22 cellular contexts compared by ENCODE assay signal in the genomic region with DNA sequence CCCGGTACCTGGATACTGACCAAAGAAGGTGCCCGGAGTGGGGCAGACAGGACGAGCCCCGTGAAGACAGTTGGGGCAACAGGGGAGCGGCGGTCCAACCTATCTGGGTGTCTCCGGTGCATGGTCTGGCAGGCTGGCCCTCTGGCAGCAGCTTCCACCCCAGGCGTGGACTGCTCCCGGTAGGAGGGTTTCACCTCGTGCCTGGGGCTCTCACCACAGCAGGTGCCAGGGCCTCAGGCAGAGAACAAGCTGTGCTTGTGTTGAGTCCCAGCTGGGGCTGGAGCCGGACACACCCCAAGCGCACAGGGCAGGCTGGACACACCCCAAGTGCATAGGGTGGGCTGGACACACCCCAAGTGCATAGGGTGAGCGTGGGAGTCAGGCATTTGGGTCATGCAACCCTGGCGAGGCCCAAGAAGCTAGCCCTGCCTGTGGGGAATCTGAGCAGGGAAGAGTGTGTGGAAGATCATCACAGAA. TPM values are rescaled to one million over a fixed set of nuclear protein-coding genes. Genes with fewer than 3 reads are reported as not detected.
DNase-seq lines count a peak whose midpoint lies in the region; ATAC-seq and TF ChIP-seq lines count a peak whose summit lies in the region.
"Had no signal": no experiment of that assay in that cellular context is flagged by ENCODE, and none has a peak within 500 bp of the region (broad histone marks: within the 10 kb centered on the region; RNA-seq: fewer than 3 reads in every experiment).

No MANE protein-coding gene starts in this region.

- no peaks in the 10 kb centered on the region for H3K9me3 Mint-ChIP-seq in activated naive CD4-positive, alpha-beta T cell treated with anti-CD3 and anti-CD28 coated beads, Interleukin-2, amount 10 ng/mL, durations not matched to agents 7 days and 5 days
- H3K9me3 Mint-ChIP-seq in endodermal cell, result no peaks in the 10 kb centered on the region
- H3K9me3 Mint-ChIP-seq: activated CD4-positive, alpha-beta memory T cell treated with anti-CD3 and anti-CD28 coated beads, Interleukin-2, amount 10 ng/mL, durations not matched to agents 7 days and 5 days; activated naive CD4-positive, alpha-beta T cell treated with anti-CD3 and anti-CD28 coated beads for 36 hours; natural killer cell treated with Interleukin-12 subunit alpha and Interleukin-12 subunit beta and Interleukin-15 and Interleukin-18, amount 100 ng/mL, for 72 hours had no signal

- no peak overlapping the region for H3K4me3 Mint-ChIP-seq in activated naive CD4-positive, alpha-beta T cell treated with anti-CD3 and anti-CD28 coated beads, Interleukin-2, amount 10 ng/mL, durations not matched to agents 7 days and 5 days
- H3K4me3 Mint-ChIP-seq in endodermal cell, result peak overlapping the region; percentile 48
- H3K4me3 Mint-ChIP-seq: activated CD4-positive, alpha-beta memory T cell treated with anti-CD3 and anti-CD28 coated beads, Interleukin-2, amount 10 ng/mL, durations not matched to agents 7 days and 5 days; activated naive CD4-positive, alpha-beta T cell treated with anti-CD3 and anti-CD28 coated beads for 36 hours; natural killer cell treated with Interleukin-12 subunit alpha and Interleukin-12 subunit beta and Interleukin-15 and Interleukin-18, amount 100 ng/mL, for 72 hours had no signal

- H3K27ac ChIP-seq in PC-9 (no peak overlapping the region), endodermal cell (ENCODE audit: low read depth, low read length) (no peak overlapping the region)
- H3K27ac ChIP-seq: ascending aorta, esophagus squamous epithelium, GM23248, sigmoid colon, SK-N-MC, vagina had no signal

- H3K9me3 ChIP-seq in PC-9 (ENCODE audit: insufficient read depth, low read depth) (no peaks in the 10 kb centered on the region), endodermal cell (ENCODE audit: control insufficient read depth, low read length) (no peaks in the 10 kb centered on the region)
- H3K9me3 ChIP-seq: ascending aorta, esophagus squamous epithelium, sigmoid colon, vagina had no signal

- POLR2A ChIA-PET in PC-9 (lab: Charles Lee; ENCODE audit: unreplicated experiment), result interaction anchor here (0.6 kb wide), 1 partner anchor 375 kb away, joined by 4 read pairs; no protein-coding TSS in a partner anchor

- 39 to 49% methylated on average over 12 to 14 of the region's 14 CpGs for WGBS in endodermal cell (ENCODE audit: insufficient coverage in 1 of 2, insufficient read length in 1 of 2), 2 experiments

- no peaks in the 10 kb centered on the region for H3K9me2 ChIP-seq in PC-9 (ENCODE audit: insufficient read depth)

- H3K9ac ChIP-seq in endodermal cell (ENCODE audit: extremely low read depth, low read length, poor library complexity, severe bottlenecking), result no peak overlapping the region
- H3K9ac ChIP-seq: GM23248 had no signal

- CTCF ChIA-PET in activated naive CD4-positive, alpha-beta T cell treated with anti-CD3 and anti-CD28 coated beads, Interleukin-2, amount 10 ng/mL, durations not matched to agents 7 days and 5 days (lab: Charles Lee), result interaction anchor here (1.0 to 1.5 kb wide), 2 partner anchors 9 to 18 kb away, joined by 3 to 4 read pairs; no protein-coding TSS in a partner anchor
- CTCF ChIA-PET in PC-9 (lab: Charles Lee), result interaction anchor here (0.6 to 0.7 kb wide), 2 partner anchors 67 to 640 kb away, joined by 3 to 4 read pairs; no protein-coding TSS in a partner anchor

- H3K4me3 ChIP-seq in PC-9 (no peak overlapping the region), endodermal cell (ENCODE audit: low read length) (no peak overlapping the region)
- H3K4me3 ChIP-seq: ascending aorta, GM23248, sigmoid colon, SK-N-MC had no signal

- H3K79me2 ChIP-seq in PC-9 (ENCODE audit: low read depth), result no peaks in the 10 kb centered on the region

- H3K27me3 ChIP-seq in PC-9 (ENCODE audit: insufficient read depth, low read depth) (peaks cover 72% of the 10 kb centered on the region), endodermal cell (ENCODE audit: control insufficient read depth, insufficient read depth, low read length, poor library complexity, severe bottlenecking) (peaks cover 87% of the 10 kb centered on the region)

- peaks cover 92% of the 10 kb centered on the region for H3K27me3 Mint-ChIP-seq in activated naive CD4-positive, alpha-beta T cell treated with anti-CD3 and anti-CD28 coated beads, Interleukin-2, amount 10 ng/mL, durations not matched to agents 7 days and 5 days
- H3K27me3 Mint-ChIP-seq in endodermal cell (ENCODE audit: insufficient read depth), result peaks cover 82% of the 10 kb centered on the region

- DNase-seq in activated naive CD4-positive, alpha-beta T cell treated with anti-CD3 and anti-CD28 coated beads, Interleukin-2, amount 10 ng/mL, durations not matched to agents 7 days and 5 days, result no peak
- no peak for DNase-seq in activated naive CD4-positive, alpha-beta T cell (lab: John Stamatoyannopoulos, UW)
- DNase-seq in PC-9 (no peak), endodermal cell (no peak), H4 (ENCODE audit: low spot score) (no peak), Kasumi-1 (lab: John Stamatoyannopoulos, UW) (no peak), kidney glomerular epithelial cell (lab: John Stamatoyannopoulos, UW) (no peak)
- no peak for DNase-seq in stimulated activated naive CD8-positive, alpha-beta T cell treated with anti-CD3 and anti-CD28 coated beads, Interleukin-15, Interleukin-2, amounts not matched to agents 100 U/mL and 50 U/mL, for 24 hours
- DNase-seq: activated CD4-positive, alpha-beta memory T cell treated with anti-CD3 and anti-CD28 coated beads, Interleukin-2, amount 10 ng/mL, durations not matched to agents 7 days and 5 days; activated naive CD4-positive, alpha-beta T cell treated with anti-CD3 and anti-CD28 coated beads for 36 hours; effector memory CD4-positive, alpha-beta T cell; esophagus squamous epithelium; GM23248; left cardiac atrium; mesendoderm; NCI-H2227 treated with DMSO at 0.1 percent for 48 hours; sigmoid colon; T1000 had no signal

- H3K4me1 ChIP-seq in PC-9 (replicated peaks; ENCODE audit: insufficient read depth), result peaks cover 10% of the 10 kb centered on the region
- no peaks in the 10 kb centered on the region for H3K4me1 ChIP-seq in endodermal cell (ENCODE audit: control insufficient read depth, insufficient read depth, low read length)

- no peaks in the 10 kb centered on the region for H3K36me3 Mint-ChIP-seq in activated naive CD4-positive, alpha-beta T cell treated with anti-CD3 and anti-CD28 coated beads, Interleukin-2, amount 10 ng/mL, durations not matched to agents 7 days and 5 days
- no peaks in the 10 kb centered on the region for H3K36me3 Mint-ChIP-seq in endodermal cell (ENCODE audit: low read depth)
- H3K36me3 Mint-ChIP-seq: natural killer cell treated with Interleukin-12 subunit alpha and Interleukin-12 subunit beta and Interleukin-15 and Interleukin-18, amount 100 ng/mL, for 72 hours had no signal

- no peak for TF ChIP-seq CTCF in PC-9 (conservative IDR thresholded peaks at IDR 0.05)
- TF ChIP-seq CTCF in endodermal cell (conservative IDR thresholded peaks at IDR 0.05), result no peak

- H3K36me3 ChIP-seq in PC-9 (ENCODE audit: low read depth), result no peaks in the 10 kb centered on the region
- H3K36me3 ChIP-seq in endodermal cell (ENCODE audit: control insufficient read depth, insufficient read depth, low read length), result no peaks in the 10 kb centered on the region
- H3K36me3 ChIP-seq: ascending aorta, esophagus squamous epithelium, sigmoid colon, vagina had no signal

- no TSS peak for BruUV-seq in PC-9 (replicated peaks; lab: Mats Ljungman, UMichigan)

- H3K4me2 ChIP-seq in PC-9, result peak overlapping the region; percentile 36; the same call in 1 of the 2 replicates

- peak overlapping the region; percentile 42 for H3K27ac Mint-ChIP-seq in activated naive CD4-positive, alpha-beta T cell treated with anti-CD3 and anti-CD28 coated beads, Interleukin-2, amount 10 ng/mL, durations not matched to agents 7 days and 5 days
- no peak overlapping the region for H3K27ac Mint-ChIP-seq in endodermal cell
- H3K27ac Mint-ChIP-seq: activated CD4-positive, alpha-beta memory T cell treated with anti-CD3 and anti-CD28 coated beads, Interleukin-2, amount 10 ng/mL, durations not matched to agents 7 days and 5 days; activated naive CD4-positive, alpha-beta T cell treated with anti-CD3 and anti-CD28 coated beads for 36 hours; natural killer cell treated with Interleukin-12 subunit alpha and Interleukin-12 subunit beta and Interleukin-15 and Interleukin-18, amount 100 ng/mL, for 72 hours had no signal

- peaks cover 8% of the 10 kb centered on the region for H3F3A ChIP-seq in PC-9 (ENCODE audit: insufficient read depth, low read depth)

- peaks cover 3% of the 10 kb centered on the region for H3K4me1 Mint-ChIP-seq in activated naive CD4-positive, alpha-beta T cell treated with anti-CD3 and anti-CD28 coated beads, Interleukin-2, amount 10 ng/mL, durations not matched to agents 7 days and 5 days
- no peaks in the 10 kb centered on the region for H3K4me1 Mint-ChIP-seq in endodermal cell
- H3K4me1 Mint-ChIP-seq: activated CD4-positive, alpha-beta memory T cell treated with anti-CD3 and anti-CD28 coated beads, Interleukin-2, amount 10 ng/mL, durations not matched to agents 7 days and 5 days had no signal

- H4K20me1 ChIP-seq in PC-9 (ENCODE audit: insufficient read depth), result 0 out of 2 replicates have a peak, but pooled peaks cover 4% of the 10 kb centered on the region

- intact Hi-C loops in PC-9 (cut with micrococcal nuclease; ENCODE audit: unreplicated experiment), result no loop called here

- ATAC-seq in stimulated activated naive CD8-positive, alpha-beta T cell treated with anti-CD3 and anti-CD28 coated beads, Interleukin-15, Interleukin-2, amounts not matched to agents 100 U/mL and 50 U/mL, for 24 hours, result no peak
- ATAC-seq: left cardiac atrium; natural killer cell treated with Interleukin-12 subunit alpha and Interleukin-12 subunit beta and Interleukin-15 and Interleukin-18, amount 100 ng/mL, for 72 hours had no signal

- no peak overlapping the region for H2AFZ ChIP-seq in PC-9
- H2AFZ ChIP-seq: GM23248 had no signal

RNA-seq across cellular contexts. Expression of a gene that starts 1.5 kb away (rescaled TPM):
- total RNA-seq in PC-9 (2021) (22.2 and 24.0 TPM in 2 replicates), endodermal cell (1 to 10 TPM in 1 of 2 donors, under 1 TPM in 1; 0.38 to 2.2 TPM)
- 4.7 TPM for polyA plus RNA-seq in endodermal cell (2013, experiment 1 of 2)
- polyA plus RNA-seq in endodermal cell (2013, experiment 2 of 2), result 3.9 TPM
- total RNA-seq in H4 (2014; rRNA removed; shearing (Covaris generic)), result 1.0 and 2.2 TPM in 2 replicates
- total RNA-seq: ascending aorta had no signal

RNA-seq across cellular contexts. Expression of a gene that starts 7.8 kb away (rescaled TPM):
- total RNA-seq in PC-9 (2021) (77.5 and 88.5 TPM in 2 replicates), endodermal cell (10 to 100 TPM; 33.4 to 38.5 TPM)
- 90.9 TPM for polyA plus RNA-seq in endodermal cell (2013, experiment 1 of 2)
- polyA plus RNA-seq in endodermal cell (2013, experiment 2 of 2), result 95.7 TPM
- 21.4 and 58.1 TPM in 2 replicates for total RNA-seq in H4 (2014; rRNA removed; shearing (Covaris generic))

RNA-seq across cellular contexts. Expression of a gene that starts 13.8 kb away (rescaled TPM):
- 55.0 and 102 TPM in 2 replicates for total RNA-seq in PC-9 (2021)
- 10 to 100 TPM; 36.9 to 40.6 TPM for total RNA-seq in endodermal cell
- polyA plus RNA-seq in endodermal cell (2013, experiment 1 of 2), result 19.4 TPM
- polyA plus RNA-seq in endodermal cell (2013, experiment 2 of 2), result 22.1 TPM
- 10.9 and 22.8 TPM in 2 replicates for total RNA-seq in H4 (2014; rRNA removed; shearing (Covaris generic))

RNA-seq across cellular contexts. Expression of a gene that starts 16.9 kb away (rescaled TPM):
- total RNA-seq in PC-9 (2021) (23.9 and 33.6 TPM in 2 replicates), endodermal cell (10 to 100 TPM; 20.8 to 21.5 TPM)
- 13.9 TPM for polyA plus RNA-seq in endodermal cell (2013, experiment 1 of 2)
- 12.5 TPM for polyA plus RNA-seq in endodermal cell (2013, experiment 2 of 2)
- total RNA-seq in H4 (2014; rRNA removed; shearing (Covaris generic)), result 0.86 and 0.99 TPM in 2 replicates

RNA-seq across cellular contexts. Expression of a gene that starts 19.1 kb away (rescaled TPM):
- total RNA-seq in PC-9 (2021) (4.2 and 6.4 TPM in 2 replicates), endodermal cell (1 to 10 TPM; 6.5 to 8.1 TPM)
- polyA plus RNA-seq in endodermal cell (2013, experiment 1 of 2), result 3.7 TPM
- polyA plus RNA-seq in endodermal cell (2013, experiment 2 of 2), result 3.1 TPM
- 0.23 TPM in 1 of 2 replicates, not detected in the other for total RNA-seq in H4 (2014; rRNA removed; shearing (Covaris generic))
